In the genomic region with DNA sequence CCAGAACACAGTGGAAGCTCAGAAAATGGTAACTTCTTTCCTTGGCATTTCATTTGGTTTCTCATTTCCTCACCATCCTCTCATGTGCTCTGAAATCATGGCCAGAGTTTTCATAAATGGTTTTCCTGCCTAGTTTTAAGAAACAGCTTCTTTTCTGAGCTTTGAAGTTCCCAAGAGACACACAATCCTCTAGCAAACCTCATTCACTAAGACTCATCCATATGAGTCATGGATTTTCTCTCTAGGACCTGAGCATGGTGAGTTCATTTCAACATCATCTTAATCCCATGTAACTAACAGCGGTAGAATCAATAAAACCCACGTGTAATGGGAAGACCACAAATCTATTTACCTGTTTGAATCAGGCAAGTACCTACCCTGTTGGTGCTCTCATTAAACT, we compare ENCODE assay signal across 15 cellular contexts.
DNase-seq lines count a peak whose midpoint lies in the region; ATAC-seq, FAIRE-seq and TF ChIP-seq lines count a peak whose summit lies in the region.
"Had no signal": no experiment of that assay in that cellular context is flagged by ENCODE, and none has a peak within 500 bp of the region (broad histone marks: within the 10 kb centered on the region; RNA-seq: fewer than 3 reads in every experiment).

No MANE protein-coding gene starts in this region.

- no peak for TF ChIP-seq CTCF in fibroblast of mammary gland (conservative IDR thresholded peaks at IDR 0.05; ENCODE audit: control insufficient read depth, insufficient read depth, low read depth, low read length)
- no peak for TF ChIP-seq CTCF in CD8-positive, alpha-beta T cell (IDR thresholded peaks at IDR 0.05)

- POLR2A ChIA-PET in CD8-positive, alpha-beta T cell (lab: Charles Lee) = no interaction called here

- H3K4me1 ChIP-seq in SJSA1 (replicated peaks) = peaks cover 47% of the 10 kb centered on the region
- H3K4me1 ChIP-seq in CD8-positive, alpha-beta T cell (ENCODE audit: insufficient read depth, low read length) = no peaks in the 10 kb centered on the region
- H3K4me1 ChIP-seq: lower lobe of right lung had no signal

- peak overlapping the region; percentile 84 for H3K27ac ChIP-seq in SJSA1
- no peak overlapping the region for H3K27ac ChIP-seq in CD8-positive, alpha-beta T cell (ENCODE audit: low read depth, low read length)
- H3K27ac ChIP-seq: lower lobe of right lung, PC-9 had no signal

- H3K9me3 ChIP-seq in SJSA1 (replicated peaks) = no peaks in the 10 kb centered on the region; the same call in 1 of the 2 replicates
- no peaks in the 10 kb centered on the region for H3K9me3 ChIP-seq in CD8-positive, alpha-beta T cell (ENCODE audit: low read length)
- H3K9me3 ChIP-seq: lower lobe of right lung had no signal

- CTCF ChIA-PET in CD8-positive, alpha-beta T cell (lab: Charles Lee) = no interaction called here

- no peak overlapping the region for H3K4me3 Mint-ChIP-seq in CD8-positive, alpha-beta T cell
- H3K4me3 Mint-ChIP-seq: activated CD8-positive, alpha-beta T cell treated with anti-CD3 and anti-CD28 coated beads for 36 hours had no signal

- H3K4me3 ChIP-seq in SJSA1 (no peak overlapping the region), fibroblast of mammary gland (ENCODE audit: control insufficient read depth, low read depth, low read length) (no peak overlapping the region), skeletal muscle cell (ENCODE audit: low read depth, low read length) (no peak overlapping the region)
- no peak overlapping the region for H3K4me3 ChIP-seq in CD8-positive, alpha-beta T cell (ENCODE audit: low read depth, low read length)
- H3K4me3 ChIP-seq: lower lobe of right lung, PC-9, skin epidermis had no signal

- H3K9me3 Mint-ChIP-seq in CD8-positive, alpha-beta T cell = no peaks in the 10 kb centered on the region
- H3K9me3 Mint-ChIP-seq: activated CD8-positive, alpha-beta T cell treated with anti-CD3 and anti-CD28 coated beads for 36 hours had no signal

- FAIRE-seq in frontal cortex (lab: Jason Lieb, UNC) = no peak

- no peaks in the 10 kb centered on the region for H3K27me3 ChIP-seq in SJSA1 (replicated peaks)
- H3K27me3 ChIP-seq in CD8-positive, alpha-beta T cell (ENCODE audit: insufficient read depth, low read length) = no peaks in the 10 kb centered on the region

- no peaks in the 10 kb centered on the region for H3K27me3 Mint-ChIP-seq in CD8-positive, alpha-beta T cell (ENCODE audit: low read depth)
- H3K27me3 Mint-ChIP-seq: activated CD8-positive, alpha-beta T cell treated with anti-CD3 and anti-CD28 coated beads for 36 hours had no signal

- ATAC-seq in CD8-positive, alpha-beta T cell = no peak
- ATAC-seq: activated CD8-positive, alpha-beta T cell treated with anti-CD3 and anti-CD28 coated beads for 36 hours; lower lobe of right lung had no signal

- intact Hi-C loops in CD8-positive, alpha-beta T cell (cut with DNase I, micrococcal nuclease) = no loop called here

- no peaks in the 10 kb centered on the region for H3K4me1 Mint-ChIP-seq in CD8-positive, alpha-beta T cell (ENCODE audit: low read depth)

- no peaks in the 10 kb centered on the region for H3K36me3 ChIP-seq in SJSA1
- H3K36me3 ChIP-seq in CD8-positive, alpha-beta T cell (ENCODE audit: insufficient read depth, low read length) = no peaks in the 10 kb centered on the region
- H3K36me3 ChIP-seq: lower lobe of right lung had no signal

- H3K27ac Mint-ChIP-seq in CD8-positive, alpha-beta T cell = no peak overlapping the region
- H3K27ac Mint-ChIP-seq: activated CD8-positive, alpha-beta T cell treated with anti-CD3 and anti-CD28 coated beads for 36 hours had no signal

- DNase-seq in GM04504 (ENCODE audit: low read depth) (peak; percentile 82), SJSA1 (ENCODE audit: low read depth in 1 of 2, low spot score in 2 of 2) (peak in 1 of 2 experiments; percentile 58), fibroblast of mammary gland (ENCODE audit: low read depth) (peak; percentile 98), skeletal muscle cell (ENCODE audit: low read depth) (peak; percentile 94), frontal cortex (ENCODE audit: low spot score in 2 of 2) (no peak), cortex of kidney (lab: John Stamatoyannopoulos, UW) (no peak), amygdala (lab: John Stamatoyannopoulos, UW) (no peak)
- no peak for DNase-seq in CD8-positive, alpha-beta T cell
- DNase-seq: activated CD8-positive, alpha-beta T cell treated with anti-CD3 and anti-CD28 coated beads for 36 hours; activated effector memory CD4-positive, alpha-beta T cell treated with anti-CD3 and anti-CD28 coated beads, Interleukin-2, amount 50 U/mL, for 16 hours; lower lobe of right lung; NCI-H1092 treated with DMSO at 0.1 percent for 48 hours; NCI-H446 treated with DMSO at 0.1 percent for 48 hours had no signal

- no peaks in the 10 kb centered on the region for H3K36me3 Mint-ChIP-seq in CD8-positive, alpha-beta T cell

Comparison
In these comparisons a context has a peak if more than half of its experiments do, and no peak if none do; other contexts are left out.
1. DNase-seq: peak in GM04504 (single experiment), fibroblast of mammary gland (single experiment) and skeletal muscle cell (single experiment); none in frontal cortex (0 of 2), cortex of kidney (single experiment), amygdala (0 of 56) and CD8-positive, alpha-beta T cell (0 of 7).